22 cellular contexts compared by ENCODE assay signal in the genomic region with DNA sequence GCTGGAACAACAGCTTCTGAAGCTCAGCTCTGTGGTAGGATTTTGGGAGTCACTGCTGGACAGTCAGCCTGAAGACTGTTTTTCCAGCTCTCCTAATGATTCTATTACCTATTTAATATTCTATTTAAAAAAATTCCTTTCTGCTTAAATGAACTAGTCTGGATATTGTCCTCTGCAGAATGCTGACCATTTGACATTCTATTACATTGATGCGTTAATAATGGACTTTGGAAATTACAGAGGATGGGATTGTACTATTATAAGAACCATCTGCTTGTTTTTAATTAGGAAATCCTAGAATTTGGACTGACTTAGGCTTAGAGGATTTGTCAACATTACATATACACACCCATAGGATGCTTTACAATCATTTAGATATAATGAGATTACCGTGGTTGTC. TPM values are rescaled to one million over a fixed set of nuclear protein-coding genes. Genes with fewer than 3 reads are reported as not detected.
A peak's percentile ranks its signal among the peaks of the same experiment; 100 is the strongest.
DNase-seq lines count a peak whose midpoint lies in the region; ATAC-seq, FAIRE-seq and TF ChIP-seq lines count a peak whose summit lies in the region.
"Had no signal": no experiment of that assay in that cellular context is flagged by ENCODE, and none has a peak within 500 bp of the region (broad histone marks: within the 10 kb centered on the region; RNA-seq: fewer than 3 reads in every experiment).

No MANE protein-coding gene starts in this region.

- H2BK20ac ChIP-seq in H1 (ENCODE audit: low read length) = no peak overlapping the region

- H4K20me1 ChIP-seq in H1 (replicated peaks in 1 of 2; ENCODE audit: control insufficient read depth in 1 of 2, insufficient read depth in 2 of 2, low read length in 2 of 2) = peaks cover 0 to 2% of the 10 kb centered on the region in 2 experiments
- H4K20me1 ChIP-seq: BLaER1 had no signal

- no peak for ATAC-seq in GM21526 (IDR thresholded peaks at IDR 0.05; ENCODE audit: low FRiP score, unreplicated experiment)

- H2BK15ac ChIP-seq in H1 (ENCODE audit: low read length) = no peak overlapping the region

- H3K27ac ChIP-seq in ACC112 (ENCODE audit: low read depth, low read length) (peak overlapping the region; percentile 36; the same call in 1 of the 2 replicates), RWPE1 (peak overlapping the region; percentile 44), H1 (ENCODE audit: low read depth, low read length) (no peak overlapping the region), caudate nucleus (ENCODE audit: low read depth, low read length) (no peak overlapping the region)
- H3K27ac ChIP-seq: BLaER1 had no signal

- H3K79me1 ChIP-seq in H1 (ENCODE audit: low read depth, low read length) = no peaks in the 10 kb centered on the region

- no peak for TF ChIP-seq POLR2A in H1 (IDR thresholded peaks at IDR 0.05; ENCODE audit: control extremely low read depth in 1 of 2, low read depth in 2 of 2, low read length in 2 of 2)

- 95% methylated on average over 2 of the region's 2 CpGs; no CpG with 5 or more reads in 1 of the 2 experiments for WGBS in H1 (ENCODE audit: extremely low coverage in 1 of 2, insufficient coverage in 1 of 2, insufficient read length in 1 of 2, insufficient replicate concordance in 2 of 2, low coverage in 1 of 2, low lambda C conversion rate in 2 of 2, missing lambda C conversion rate in 1 of 2), 2 experiments

- no peak overlapping the region for H2BK120ac ChIP-seq in H1 (replicated peaks; ENCODE audit: low read depth, low read length)

- H3K23ac ChIP-seq in H1 (ENCODE audit: insufficient read length) = no peak overlapping the region

- H3K56ac ChIP-seq in H1 (replicated peaks; ENCODE audit: insufficient read length, low read depth, low read length) = no peak overlapping the region

- H3K36me3 ChIP-seq in ACC112 (ENCODE audit: insufficient read depth, low read length) (no peaks in the 10 kb centered on the region), H1 (ENCODE audit: control insufficient read depth in 2 of 4, insufficient read depth in 4 of 4, low read length in 3 of 4) (no peaks in the 10 kb centered on the region)
- H3K36me3 ChIP-seq: BLaER1 had no signal

- H2AFZ ChIP-seq in ACC112 (ENCODE audit: low read length, unreplicated experiment) (no peak overlapping the region), H1 (ENCODE audit: low read length) (no peak overlapping the region)

- H3K4me1 ChIP-seq in ACC112 (ENCODE audit: control insufficient read depth, insufficient read depth, low read length, unreplicated experiment) (peaks cover 64% of the 10 kb centered on the region), H1 (replicated peaks in 1 of 4; ENCODE audit: control insufficient read depth in 3 of 4, insufficient read depth in 4 of 4, low read length in 3 of 4) (no peaks in the 10 kb centered on the region)
- H3K4me1 ChIP-seq: BLaER1 had no signal

- H3K9me3 ChIP-seq in H1 (ENCODE audit: insufficient read depth in 2 of 2, low read depth in 1 of 2, low read length in 1 of 2) = no peaks in the 10 kb centered on the region
- H3K9me3 ChIP-seq: BLaER1 had no signal

- H3K18ac ChIP-seq in H1 (ENCODE audit: extremely low read depth, low read length) = no peak overlapping the region

- peak overlapping the region; percentile 62; the same call in 1 of the 2 replicates for H4K8ac ChIP-seq in H1 (ENCODE audit: extremely low read depth, insufficient read depth, low read length)

- POLR2A ChIA-PET in RWPE1 (lab: Yijun Ruan, JAX; ENCODE audit: low non-redundant PET) (no interaction called here), H1 (lab: Charles Lee; ENCODE audit: partially characterized antibody) (no interaction called here)

- H3K23me2 ChIP-seq in H1 (ENCODE audit: low read depth, low read length) = no peaks in the 10 kb centered on the region

- H3K14ac ChIP-seq in H1 (ENCODE audit: insufficient read length) = no peak overlapping the region

- H3K4me2 ChIP-seq in H1 (ENCODE audit: insufficient read depth in 1 of 2, low read depth in 2 of 2, low read length in 2 of 2) = no peak overlapping the region
- H3K4me2 ChIP-seq: BLaER1 had no signal

- no peak for TF ChIP-seq RAD21 in H1 (IDR thresholded peaks at IDR 0.05 in 1 of 2, conservative IDR thresholded peaks at IDR 0.05 in 1 of 2; ENCODE audit: low read depth in 2 of 2, low read length in 2 of 2)

- H3K79me2 ChIP-seq in ACC112 (ENCODE audit: control insufficient read depth, insufficient read depth, low read length, unreplicated experiment) = no peaks in the 10 kb centered on the region
- no peaks in the 10 kb centered on the region for H3K79me2 ChIP-seq in H1 (ENCODE audit: control insufficient read depth in 1 of 2, insufficient read depth in 2 of 2, low read length in 2 of 2)

- no peak for FAIRE-seq in H1 (lab: Jason Lieb, UNC)
- FAIRE-seq: D721Med, GM18507 had no signal

- H3K27me3 ChIP-seq in ACC112 (ENCODE audit: insufficient read depth, low read length) (no peaks in the 10 kb centered on the region), H1 (replicated peaks in 1 of 4; ENCODE audit: control insufficient read depth in 3 of 4, extremely low read depth in 1 of 4, insufficient read depth in 3 of 4, low read length in 3 of 4) (no peaks in the 10 kb centered on the region)
- H3K27me3 ChIP-seq: BLaER1 had no signal

- H3K4me3 ChIP-seq in ACC112 (ENCODE audit: low read depth, low read length) = no peak overlapping the region
- no peak overlapping the region for H3K4me3 ChIP-seq in H1 (ENCODE audit: extremely low read depth in 1 of 4, insufficient read depth in 2 of 4, low read depth in 3 of 4, low read length in 4 of 4)
- H3K4me3 ChIP-seq: BLaER1 had no signal

- H4K5ac ChIP-seq in H1 (ENCODE audit: insufficient read length, low read depth, low read length) = no peak overlapping the region

- H2BK12ac ChIP-seq in H1 (ENCODE audit: low read depth, low read length) = no peak overlapping the region

- H4K91ac ChIP-seq in H1 (replicated peaks; ENCODE audit: insufficient read length, low read length) = no peak overlapping the region

- DNase-seq in NCI-H524 treated with DMSO at 0.1 percent for 48 hours (lab: John Stamatoyannopoulos, UW) (peak; percentile 47), RWPE1 (ENCODE audit: low spot score) (no peak), H1 (ENCODE audit: low read depth in 1 of 2, low spot score in 2 of 2) (no peak), dermis blood vessel endothelial cell (no peak), caudate nucleus (lab: John Stamatoyannopoulos, UW) (no peak)
- no peak for DNase-seq in activated CD4-positive, CD25-positive, alpha-beta regulatory T cell (lab: John Stamatoyannopoulos, UW)
- DNase-seq: 8988T; CD4-positive, CD25-positive, alpha-beta regulatory T cell; GOT3; Karpas-422; NCI-H1092 treated with DMSO at 0.1 percent for 48 hours; NCI-H1436; NCI-H187; NCI-H2081 treated with DMSO at 0.1 percent for 48 hours; NCI-H2171; NCI-H510A; SHP77 treated with DMSO at 0.1 percent for 48 hours had no signal

- H3K9ac ChIP-seq in H1 (replicated peaks in 1 of 4; ENCODE audit: extremely low read depth in 1 of 4, low read depth in 3 of 4, low read length in 3 of 4) = no peak overlapping the region
- H3K9ac ChIP-seq: BLaER1 had no signal

- no peak overlapping the region for H2BK5ac ChIP-seq in H1 (ENCODE audit: low read depth, low read length)

- CTCF ChIA-PET in RWPE1 (lab: Yijun Ruan, JAX) (no interaction called here), H1 (lab: Charles Lee; ENCODE audit: partially characterized antibody) (interaction anchor here (1.2 to 15.4 kb wide), 6 partner anchors 8 to 227 kb away, joined by 3 to 195 read pairs (median 6); partner anchors contain the start of gene LRP11)

- TF ChIP-seq CTCF in RWPE1 (conservative IDR thresholded peaks at IDR 0.05; ENCODE audit: low read depth) (no peak), H1 (IDR thresholded peaks at IDR 0.05; ENCODE audit: control extremely low read depth in 1 of 3, insufficient read depth in 1 of 3, low read depth in 1 of 3, low read length in 3 of 3) (no peak)

- no peak for TF ChIP-seq EP300 in H1 (IDR thresholded peaks at IDR 0.05; ENCODE audit: borderline replicate concordance in 1 of 2, low read depth in 2 of 2, low read length in 2 of 2)

- no peak overlapping the region for H2AK5ac ChIP-seq in H1 (ENCODE audit: low read depth, low read length)

- no peak overlapping the region for H3K4ac ChIP-seq in H1 (replicated peaks; ENCODE audit: insufficient read length, low read depth, low read length)

TF ChIP-seq in H1, 55 proteins besides CTCF, POLR2A, EP300 and RAD21 (continues in another document):
- TF ChIP-seq TAF1 (IDR thresholded peaks at IDR 0.05; ENCODE audit: low read depth, low read length) (no peak), TAF7 (optimal IDR thresholded peaks at IDR 0.05; ENCODE audit: borderline replicate concordance, low read depth, low read length) (no peak), SRF (IDR thresholded peaks at IDR 0.05; ENCODE audit: low read depth, low read length) (no peak), KDM5A (IDR thresholded peaks at IDR 0.05; ENCODE audit: low read length) (no peak), GTF2F1 (IDR thresholded peaks at IDR 0.05; ENCODE audit: borderline replicate concordance, low read depth, low read length) (no peak), MAX (IDR thresholded peaks at IDR 0.05) (no peak), SP1 (IDR thresholded peaks at IDR 0.05; ENCODE audit: low read depth, low read length) (no peak)

RNA-seq across cellular contexts. Expression of gene LRP11, which starts 19.7 kb away (rescaled TPM):
- total RNA-seq in H1 (2021; fragmentation: NEBNext Ultra II Directional; extraction: Animal tissue kit (Norgen Biotek cat#: 25700)) = 20.0 TPM in 2 replicates
- 10.8 and 11.0 TPM in 2 replicates for polyA plus RNA-seq in H1 (2011; rRNA removed)
- 12.8 TPM for polyA plus RNA-seq in H1 (2011; cell fraction: cytosol; rRNA removed)
- 12.1 TPM for polyA plus RNA-seq in H1 (2011; cell fraction: nucleus; rRNA removed)
- 10.4 to 13.8 TPM (median 11.3 TPM) in 4 replicates for polyA plus RNA-seq in H1 (2012, experiment 1 of 2)
- 2.4 TPM for polyA plus RNA-seq in H1 (2012, experiment 2 of 2)
- polyA plus RNA-seq in H1 (2013, experiment 1 of 2) = 13.3 TPM
- 15.4 TPM for polyA plus RNA-seq in H1 (2013, experiment 2 of 2)
- 21.4 and 22.7 TPM in 2 replicates for polyA minus RNA-seq in H1 (2011; rRNA and poly(A)+ RNA removed)
- polyA minus RNA-seq in H1 (2011; cell fraction: cytosol; rRNA and poly(A)+ RNA removed) = 13.1 TPM
- polyA minus RNA-seq in H1 (2011; cell fraction: nucleus; rRNA and poly(A)+ RNA removed) = 11.2 TPM
- total RNA-seq in dermis blood vessel endothelial cell = 13.3 and 37.6 TPM in 2 replicates

RNA-seq across cellular contexts. Expression of gene RAET1E, which starts 53.4 kb away (rescaled TPM):
- not detected in 2 replicates for total RNA-seq in H1 (2021; fragmentation: NEBNext Ultra II Directional; extraction: Animal tissue kit (Norgen Biotek cat#: 25700))
- polyA plus RNA-seq in H1 (2011; rRNA removed) = not detected in 2 replicates
- polyA plus RNA-seq in H1 (2011; cell fraction: cytosol; rRNA removed) = not detected
- polyA plus RNA-seq in H1 (2011; cell fraction: nucleus; rRNA removed) = not detected
- not detected in 4 replicates for polyA plus RNA-seq in H1 (2012, experiment 1 of 2)
- not detected for polyA plus RNA-seq in H1 (2012, experiment 2 of 2)
- not detected for polyA plus RNA-seq in H1 (2013, experiment 1 of 2)
- not detected for polyA plus RNA-seq in H1 (2013, experiment 2 of 2)
- not detected in 2 replicates for polyA minus RNA-seq in H1 (2011; rRNA and poly(A)+ RNA removed)
- polyA minus RNA-seq in H1 (2011; cell fraction: cytosol; rRNA and poly(A)+ RNA removed) = not detected
- not detected for polyA minus RNA-seq in H1 (2011; cell fraction: nucleus; rRNA and poly(A)+ RNA removed)
- total RNA-seq in dermis blood vessel endothelial cell = 0.09 TPM in 1 of 2 replicates, not detected in the other
- total RNA-seq: CD4-positive, CD25-positive, alpha-beta regulatory T cell had no signal
- polyA plus RNA-seq: CD4-positive, CD25-positive, alpha-beta regulatory T cell had no signal

Comparison
In these comparisons a context has a peak if more than half of its experiments do, and no peak if none do; other contexts are left out.
1. H3K27ac ChIP-seq: peak in ACC112 (single experiment) and RWPE1 (single experiment); none in H1 (single experiment) and caudate nucleus (single experiment).